Comparison of ENCODE assay signal across 17 cellular contexts in the genomic region with DNA sequence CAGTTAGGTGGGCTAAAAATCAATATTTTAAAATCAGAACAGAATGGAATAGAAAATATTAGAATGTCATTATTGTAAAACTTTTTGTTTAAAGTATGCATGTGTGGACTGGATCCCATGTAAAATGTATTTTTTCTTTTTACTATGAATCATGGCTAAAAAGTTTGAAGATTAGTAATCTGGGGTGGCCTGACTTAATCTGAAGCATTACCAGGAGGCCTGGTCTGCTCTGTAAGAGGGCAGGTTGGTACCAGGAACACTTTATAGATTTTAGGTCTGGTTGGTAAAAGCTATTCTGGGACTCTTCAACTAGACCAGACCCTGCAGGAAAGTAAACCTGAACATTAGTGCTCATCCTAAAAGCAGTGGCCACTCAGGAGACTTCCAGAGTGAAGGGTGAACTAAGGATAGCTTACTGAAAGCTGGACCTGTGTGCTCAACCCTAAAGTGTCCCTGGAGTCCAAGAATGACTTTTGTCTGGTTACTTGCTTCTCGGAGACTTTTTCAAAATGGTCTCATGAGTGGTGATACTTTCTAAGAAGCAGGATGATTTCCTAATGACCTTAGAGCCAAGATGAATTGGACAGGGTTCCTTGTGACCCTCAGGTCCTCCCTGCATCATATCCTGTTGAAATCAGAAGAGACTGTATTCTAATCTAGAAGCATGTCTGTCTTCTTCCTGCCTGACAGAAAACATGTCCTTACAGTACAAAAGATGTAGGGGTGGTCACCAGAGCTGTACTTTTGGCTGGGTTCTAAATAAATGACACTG. TPM values are rescaled to one million over a fixed set of nuclear protein-coding genes. Genes with fewer than 3 reads are reported as not detected.
DNase-seq lines count a peak whose midpoint lies in the region; ATAC-seq, FAIRE-seq and TF ChIP-seq lines count a peak whose summit lies in the region.
"Had no signal": no experiment of that assay in that cellular context is flagged by ENCODE, and none has a peak within 500 bp of the region (broad histone marks: within the 10 kb centered on the region; RNA-seq: fewer than 3 reads in every experiment).

No MANE protein-coding gene starts in this region.

- H3K4me1 Mint-ChIP-seq in HFFc6 (ENCODE audit: low read depth) = peaks cover 68% of the 10 kb centered on the region
- H3K4me1 Mint-ChIP-seq: IgD-negative memory B cell had no signal

- no peak for ATAC-seq in HG02571 (IDR thresholded peaks at IDR 0.05; ENCODE audit: unreplicated experiment)
- ATAC-seq: activated CD4-positive, CD25-positive, alpha-beta regulatory T cell treated with anti-CD3 and anti-CD28 coated beads, Interleukin-2, amount 50 U/mL, for 24 hours had no signal

- H3K9me1 ChIP-seq in keratinocyte (ENCODE audit: control insufficient read depth, extremely low read depth, insufficient read depth, low read length) = no peaks in the 10 kb centered on the region

- no peaks in the 10 kb centered on the region for H3K79me2 ChIP-seq in keratinocyte (ENCODE audit: control insufficient read depth, insufficient read depth, low read length)

- dilution Hi-C loops in keratinocyte (cut with MboI; ENCODE audit: extremely low pct_ligation_motif_present, low sequenced_read_pairs) = no loop called here

- H3K4me3 ChIP-seq in colonic mucosa (no peak overlapping the region), keratinocyte (ENCODE audit: control insufficient read depth in 2 of 3, extremely low read depth in 1 of 3, insufficient read depth in 2 of 3, low read depth in 1 of 3, low read length in 3 of 3) (no peak overlapping the region), stomach smooth muscle (ENCODE audit: low read length in 2 of 2) (peak overlapping the region; percentile 30 to 37)

- no peak overlapping the region for H2AFZ ChIP-seq in keratinocyte (ENCODE audit: control insufficient read depth, low read length)

- H3K4me3 Mint-ChIP-seq in HFFc6 = peak overlapping the region; percentile 18
- H3K4me3 Mint-ChIP-seq: activated T-cell treated with anti-CD3 and anti-CD28 coated beads, Interleukin-2, amount 50 U/mL, for 72 hours; IgD-negative memory B cell; nephron had no signal

- no peaks in the 10 kb centered on the region for H4K20me1 ChIP-seq in keratinocyte (ENCODE audit: control insufficient read depth, extremely low read depth, insufficient read depth, low read length)

- intact Hi-C loops in colonic mucosa (cut with DNase I) = no loop called here

- H3K36me3 Mint-ChIP-seq in HFFc6 (ENCODE audit: low read depth) = peaks cover 10% of the 10 kb centered on the region

- H3K9me3 ChIP-seq in colonic mucosa (no peaks in the 10 kb centered on the region), keratinocyte (ENCODE audit: control insufficient read depth, low read depth, low read length) (no peaks in the 10 kb centered on the region), stomach smooth muscle (ENCODE audit: control insufficient read depth in 2 of 2, low read length in 2 of 2) (no peaks in the 10 kb centered on the region)

- TF ChIP-seq CTCF in HFFc6 (IDR thresholded peaks at IDR 0.05) (no peak), colonic mucosa (IDR thresholded peaks at IDR 0.05) (no peak), keratinocyte (optimal IDR thresholded peaks at IDR 0.05 in 1 of 3, IDR thresholded peaks at IDR 0.05 in 1 of 3, conservative IDR thresholded peaks at IDR 0.05 in 1 of 3; ENCODE audit: extremely low read depth in 1 of 3, insufficient read depth in 2 of 3, low read length in 3 of 3) (no peak)

- H3K9me3 Mint-ChIP-seq in HFFc6 = no peaks in the 10 kb centered on the region
- H3K9me3 Mint-ChIP-seq: activated T-cell treated with anti-CD3 and anti-CD28 coated beads, Interleukin-2, amount 50 U/mL, for 72 hours; IgD-negative memory B cell; nephron had no signal

- H3K36me3 ChIP-seq in colonic mucosa = no peaks in the 10 kb centered on the region
- H3K36me3 ChIP-seq in keratinocyte (ENCODE audit: control insufficient read depth in 2 of 2, extremely low read depth in 1 of 2, insufficient read depth in 2 of 2, low read length in 2 of 2) = no peaks in the 10 kb centered on the region
- H3K36me3 ChIP-seq in stomach smooth muscle (ENCODE audit: control insufficient read depth in 2 of 2, insufficient read depth in 2 of 2, low read length in 2 of 2) = no peaks in the 10 kb centered on the region

- H3K27me3 ChIP-seq in colonic mucosa (no peaks in the 10 kb centered on the region), keratinocyte (ENCODE audit: control insufficient read depth, extremely low read depth, insufficient read depth, low read length) (no peaks in the 10 kb centered on the region), stomach smooth muscle (ENCODE audit: control insufficient read depth in 1 of 2, insufficient read depth in 2 of 2, low read length in 2 of 2) (no peaks in the 10 kb centered on the region)

- H3K9ac ChIP-seq in colonic mucosa (ENCODE audit: low read depth in 2 of 2, low read length in 2 of 2) (no peak overlapping the region), keratinocyte (ENCODE audit: control insufficient read depth, extremely low read depth, insufficient read depth, low read length) (no peak overlapping the region), stomach smooth muscle (ENCODE audit: low read length in 2 of 2) (peak overlapping the region in 1 of 2 donors; percentile 35)

- H3K27ac Mint-ChIP-seq in HFFc6 = peak overlapping the region; percentile 76
- H3K27ac Mint-ChIP-seq: activated T-cell treated with anti-CD3 and anti-CD28 coated beads, Interleukin-2, amount 50 U/mL, for 72 hours; IgD-negative memory B cell had no signal

- H3K27ac ChIP-seq in colonic mucosa (peak overlapping the region; percentile 22), keratinocyte (ENCODE audit: control insufficient read depth, insufficient read depth, low read length) (no peak overlapping the region), stomach smooth muscle (ENCODE audit: low read length) (peak overlapping the region; percentile 68)
- H3K27ac ChIP-seq: C4-2B had no signal

- H3K4me1 ChIP-seq in colonic mucosa (no peaks in the 10 kb centered on the region), keratinocyte (ENCODE audit: control insufficient read depth, extremely low read depth, insufficient read depth, low read length) (peaks cover 9% of the 10 kb centered on the region), stomach smooth muscle (ENCODE audit: control insufficient read depth, insufficient read depth, low read length) (peaks cover 22% of the 10 kb centered on the region)

- no peak overlapping the region for H3K4me2 ChIP-seq in keratinocyte (ENCODE audit: control insufficient read depth, extremely low read depth, insufficient read depth, low read depth, low read length)

- DNase-seq in HFFc6 = peak; percentile 11
- no peak for DNase-seq in colonic mucosa
- DNase-seq in keratinocyte (ENCODE audit: low read depth, low spot score) = no peak
- no peak for DNase-seq in urothelium cell line (ENCODE audit: low spot score)
- DNase-seq in stimulated activated naive CD4-positive, alpha-beta T cell (lab: John Stamatoyannopoulos, UW) = no peak
- no peak for DNase-seq in occipital lobe (lab: John Stamatoyannopoulos, UW)
- DNase-seq: activated T-cell treated with anti-CD3 and anti-CD28 coated beads, Interleukin-2, amount 50 U/mL, for 72 hours; GDM1; NCI-H1694; stimulated activated CD4-positive, alpha-beta T cell treated with anti-CD3 and anti-CD28 coated beads, Interleukin-15, amount 100 ng/mL, for 24 hours; stimulated activated CD8-positive, alpha-beta memory T cell treated with anti-CD3 and anti-CD28 coated beads, Interleukin-4, amount 100 ng/mL, for 48 hours had no signal

- FAIRE-seq in keratinocyte (lab: Jason Lieb, UNC) (peak; percentile 29), urothelium cell line (lab: Jason Lieb, UNC) (no peak)

- peaks cover 3% of the 10 kb centered on the region for H3K27me3 Mint-ChIP-seq in HFFc6 (ENCODE audit: insufficient read depth)
- H3K27me3 Mint-ChIP-seq: IgD-negative memory B cell had no signal

RNA-seq across cellular contexts. Expression of gene RGL1, which starts 16.6 kb away (rescaled TPM):
- total RNA-seq in HFFc6 (2021; fragmentation: NEBNext Ultra II Directional; extraction: Animal tissue kit (Norgen Biotek cat#: 25700)) = 10 to 100 TPM; 12.0 to 16.8 (median 14.7) TPM
- total RNA-seq in colonic mucosa = 1 to 10 TPM; 4.0 to 9.5 TPM
- polyA plus RNA-seq in keratinocyte = 0.88 to 1.5 TPM (median 1.2 TPM) in 3 replicates
- 0.65 TPM for polyA plus RNA-seq in keratinocyte (2011; ENCODE audit: low read depth)
- polyA plus RNA-seq in keratinocyte (2011; cell fraction: cytosol; rRNA removed) = 0.78 and 0.83 TPM in 2 replicates
- 1.1 and 1.4 TPM in 2 replicates for polyA plus RNA-seq in keratinocyte (2011; cell fraction: nucleus; rRNA removed)
- polyA plus RNA-seq in keratinocyte (2012; ENCODE audit: low replicate concordance) = 0.69 and 1.1 TPM in 2 replicates
- 0.82 to 1.8 TPM (median 1.5 TPM) in 3 replicates for polyA minus RNA-seq in keratinocyte
- 0.58 TPM for polyA minus RNA-seq in keratinocyte (2011; cell fraction: cytosol; rRNA and poly(A)+ RNA removed)
- 0.63 and 1.2 TPM in 2 replicates for polyA minus RNA-seq in keratinocyte (2011; cell fraction: nucleus; rRNA and poly(A)+ RNA removed)
- total RNA-seq in occipital lobe = 61.0 TPM
- polyA plus RNA-seq: IgD-negative memory B cell had no signal

Comparison
In these comparisons a context has a peak if more than half of its experiments do, and no peak if none do; other contexts are left out.
1. H3K4me3 ChIP-seq: peak in stomach smooth muscle (2 of 2); none in colonic mucosa (single experiment) and keratinocyte (0 of 3).